ENCODE assay signal across 4 cellular contexts in genomic region chr1:194859481-194860154, GRCh38.
DNase-seq lines count a peak whose midpoint lies in the region; ATAC-seq, FAIRE-seq and TF ChIP-seq lines count a peak whose summit lies in the region.
"Not testable (repeated sequence)": the region's sequence is repeated elsewhere in the genome, so short reads cannot be mapped to it uniquely, and the experiment has no call there.

No MANE protein-coding gene starts in this region.

- H3K27me3 Mint-ChIP-seq in CD8-positive, alpha-beta memory T cell, result not testable (repeated sequence)

- not testable (repeated sequence) for TF ChIP-seq EP300 in K562 (IDR thresholded peaks at IDR 0.05; ENCODE audit: low read length)

- H3K4me1 Mint-ChIP-seq in CD8-positive, alpha-beta memory T cell, result not testable (repeated sequence)

- not testable (repeated sequence) for H3K9me3 ChIP-seq in CD8-positive, alpha-beta memory T cell (ENCODE audit: low read length); K562 (replicated peaks; ENCODE audit: control insufficient read depth, insufficient read depth, low read depth, low read length); testis

- not testable (repeated sequence) for BruUV-seq in K562 (replicated peaks; lab: Mats Ljungman, UMichigan)

- H2AFZ ChIP-seq in K562 (ENCODE audit: low read depth, low read length), result peak overlapping the region; percentile 76

- H4K20me1 ChIP-seq in K562 (replicated peaks; ENCODE audit: control insufficient read depth, insufficient read depth, low read length), result not testable (repeated sequence)

- peak; percentile 95 for TF ChIP-seq POLR2A in K562 (conservative IDR thresholded peaks at IDR 0.05)
- TF ChIP-seq POLR2A in testis (IDR thresholded peaks at IDR 0.05), result not testable (repeated sequence)

- in situ Hi-C loops in K562 (cut with MboI), result not testable (repeated sequence)

- peak overlapping the region; percentile 84 to 93 for H3K9ac ChIP-seq in K562 (ENCODE audit: insufficient read depth in 1 of 2, low read depth in 2 of 2, low read length in 2 of 2)

- not testable (repeated sequence) for H3K4me1 ChIP-seq in CD8-positive, alpha-beta memory T cell (ENCODE audit: insufficient read depth, low read length); K562 (replicated peaks in 1 of 2; ENCODE audit: control insufficient read depth in 2 of 2, insufficient read depth in 2 of 2, low read length in 2 of 2); testis

- peak overlapping the region; percentile 49 for H3K27ac ChIP-seq in CD8-positive, alpha-beta memory T cell (ENCODE audit: low read depth, low read length)
- peak overlapping the region; percentile 77 for H3K27ac ChIP-seq in K562 (ENCODE audit: extremely low read depth, low read depth, low read length)
- H3K27ac ChIP-seq in testis, result not testable (repeated sequence)

- not testable (repeated sequence) for H3K9me1 ChIP-seq in K562 (ENCODE audit: control insufficient read depth, insufficient read depth, low read length)

- H3K27ac Mint-ChIP-seq in CD8-positive, alpha-beta memory T cell, result not testable (repeated sequence)

- not testable (repeated sequence) for TF ChIP-seq CTCF in K562 (IDR thresholded peaks at IDR 0.05 in 2 of 3, conservative IDR thresholded peaks at IDR 0.05 in 1 of 3; ENCODE audit: insufficient read depth in 2 of 3, low read depth in 1 of 3, low read length in 3 of 3); testis (IDR thresholded peaks at IDR 0.05)

- not testable (repeated sequence) for H3K9me3 Mint-ChIP-seq in CD8-positive, alpha-beta memory T cell

- not testable (repeated sequence) for H3K4me3 ChIP-seq in CD8-positive, alpha-beta memory T cell (ENCODE audit: low read length)
- H3K4me3 ChIP-seq in K562, result peak overlapping the region; percentile 57
- H3K4me3 ChIP-seq in testis, result peak overlapping the region; percentile 15 to 43

- peak overlapping the region; percentile 78 for H3K4me2 ChIP-seq in K562 (ENCODE audit: insufficient read depth, low read length)

- CTCF ChIA-PET in CD8-positive, alpha-beta memory T cell (lab: Charles Lee); K562 (lab: Yijun Ruan, JAX; ENCODE audit: low intra/inter-chr PET ratio): not testable (repeated sequence)

- peak; percentile 49 for FAIRE-seq in K562 (lab: Jason Lieb, UNC)

- peak; percentile 2 for ATAC-seq in K562

- H3K36me3 Mint-ChIP-seq in CD8-positive, alpha-beta memory T cell, result not testable (repeated sequence)

- H3K79me2 ChIP-seq in K562 (ENCODE audit: control insufficient read depth, insufficient read depth, low read length), result peaks cover 62% of the 10 kb centered on the region

- WGBS in K562 (ENCODE audit: insufficient coverage, low coverage, missing lambda C conversion rate), result 2% methylated on average over 16 of the region's 17 CpGs
- WGBS in testis, 2 donors, result 76 to 77% methylated on average over 16 to 17 of the region's 17 CpGs

- intact Hi-C loops in K562 (cut with micrococcal nuclease), result loop anchor here (2.0 to 5.0 kb wide), 3 partner anchors 162 to 1747 kb away; no protein-coding TSS in a partner anchor
- intact Hi-C loops in testis (cut with DNase I; ENCODE audit: low total_unique reads), result not testable (repeated sequence)

- not testable (repeated sequence) for DNase-seq in CD8-positive, alpha-beta memory T cell
- peak; percentile 2 for DNase-seq in RPMI7951 (ENCODE audit: low read depth)
- DNase-seq in K562 (ENCODE audit: extremely low read depth in 1 of 4, low spot score in 3 of 4), result peak in 1 of 4 experiments; percentile 75
- peak; percentile 32 for DNase-seq in testis

- H3K4me3 Mint-ChIP-seq in CD8-positive, alpha-beta memory T cell, result peak overlapping the region in 1 of 7 donors; percentile 59

- TF ChIP-seq RAD21 in K562 (CRISPR knock-in tag; conservative IDR thresholded peaks at IDR 0.05 in 1 of 2, IDR thresholded peaks at IDR 0.05 in 1 of 2), result not testable (repeated sequence)

- not testable (repeated sequence) for H3K27me3 ChIP-seq in CD8-positive, alpha-beta memory T cell (ENCODE audit: insufficient read depth, low read length, poor library complexity, severe bottlenecking); K562 (ENCODE audit: control insufficient read depth in 2 of 2, insufficient read depth in 2 of 2, low read length in 2 of 2); testis

- POLR2A ChIA-PET in CD8-positive, alpha-beta memory T cell (lab: Charles Lee), result not testable (repeated sequence)
- POLR2A ChIA-PET in K562 (lab: Yijun Ruan, JAX), result interaction anchor here (0.8 to 1.3 kb wide), 5 partner anchors 12 to 217 kb away, joined by 3 to 6 read pairs (median 3); no protein-coding TSS in a partner anchor

- not testable (repeated sequence) for H3K36me3 ChIP-seq in CD8-positive, alpha-beta memory T cell (ENCODE audit: insufficient read depth, low read length); K562 (ENCODE audit: control insufficient read depth, insufficient read depth, low read length); testis (ENCODE audit: low read depth, missing control alignments)

TF ChIP-seq in K562, 482 proteins besides CTCF, POLR2A, EP300 and RAD21 (continues in another document):
- TF ChIP-seq NFIC (IDR thresholded peaks at IDR 0.05) (peak; percentile 42), GATAD2B (IDR thresholded peaks at IDR 0.05; ENCODE audit: borderline replicate concordance) (peak; percentile 83; the same call in 1 of the 2 replicates), NFRKB (IDR thresholded peaks at IDR 0.05; ENCODE audit: low read depth) (0 out of 2 replicates have a peak, but pooled peaks have one; percentile 8), POLR2H (tag; IDR thresholded peaks at IDR 0.05; ENCODE audit: low read depth) (peak; percentile 88), CTBP1 (IDR thresholded peaks at IDR 0.05; ENCODE audit: borderline replicate concordance) (0 out of 2 replicates have a peak, but pooled peaks have one; percentile 40), CREB3L1 (IDR thresholded peaks at IDR 0.05; ENCODE audit: borderline replicate concordance, low read depth) (peak; percentile 83; the same call in 1 of the 2 replicates), FOS (IDR thresholded peaks at IDR 0.05; ENCODE audit: extremely low read depth, insufficient read length) (peak; percentile 40), CC2D1A (IDR thresholded peaks at IDR 0.05) (peak; percentile 96), MTA2 (IDR thresholded peaks at IDR 0.05; ENCODE audit: low read depth) (0 out of 2 replicates have a peak, but pooled peaks have one; percentile 30), CHAMP1 (IDR thresholded peaks at IDR 0.05) (peak; percentile 84; the same call in 1 of the 2 replicates), ASH1L (IDR thresholded peaks at IDR 0.05; ENCODE audit: borderline replicate concordance, low read depth, partially characterized antibody) (peak; percentile 70), PKNOX1 (IDR thresholded peaks at IDR 0.05) (peak; percentile 92), NCOR1 (IDR thresholded peaks at IDR 0.05) (peak; percentile 51), FOXK2 (conservative IDR thresholded peaks at IDR 0.05 in 1 of 2, IDR thresholded peaks at IDR 0.05 in 1 of 2; ENCODE audit: low read depth in 2 of 2) (peak in 1 of 2 experiments; percentile 34; a peak in 1 of 4 replicates), NBN (IDR thresholded peaks at IDR 0.05; ENCODE audit: low read depth) (0 out of 2 replicates have a peak, but pooled peaks have one; percentile 9), NFYB (IDR thresholded peaks at IDR 0.05; ENCODE audit: extremely low read depth, insufficient read length) (peak; percentile 69), ZNF263 (CRISPR knock-in tag; IDR thresholded peaks at IDR 0.05; ENCODE audit: borderline replicate concordance) (peak; percentile 90), ZNF644 (tag; IDR thresholded peaks at IDR 0.05; ENCODE audit: low read depth) (0 out of 2 replicates have a peak, but pooled peaks have one; percentile 9)
